10 cellular contexts compared by ENCODE assay signal in the genomic region with DNA sequence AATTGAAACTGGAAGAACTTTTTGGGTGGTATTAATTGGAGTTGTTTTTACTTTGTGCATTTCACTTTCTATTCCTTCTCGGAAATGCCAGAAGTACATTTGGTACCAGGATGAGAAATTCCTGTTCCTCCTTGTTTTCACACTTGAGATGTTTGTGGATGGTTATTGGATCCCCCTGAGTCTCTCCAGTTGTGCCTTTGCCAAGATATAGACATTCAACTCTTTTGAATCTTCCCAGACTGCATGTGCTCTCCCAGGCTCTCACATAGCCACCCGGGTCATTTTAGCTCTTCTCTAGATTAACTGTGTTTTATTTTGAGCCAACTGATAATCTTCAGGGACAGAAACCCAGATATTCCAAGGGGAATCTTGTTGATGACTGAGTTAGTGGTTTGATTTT.
DNase-seq lines count a peak whose midpoint lies in the region; ATAC-seq and TF ChIP-seq lines count a peak whose summit lies in the region.
"Had no signal": no experiment of that assay in that cellular context is flagged by ENCODE, and none has a peak within 500 bp of the region (broad histone marks: within the 10 kb centered on the region; RNA-seq: fewer than 3 reads in every experiment).

No MANE protein-coding gene starts in this region.

- H3K9me3 Mint-ChIP-seq in stimulated activated memory B cell treated with anti-CD40 and anti-IgM and Interleukin-4, amounts not matched to agents 10 μg/mL and 1 μg/mL and 100 μg/mL, for 72 hours, result no peaks in the 10 kb centered on the region

- intact Hi-C loops in ascending aorta (cut with DNase I), result loop anchor here (2.0 kb wide), 1 partner anchor 23 kb away; no protein-coding TSS in a partner anchor

- no peak for ATAC-seq in stimulated activated memory B cell treated with anti-CD40 and anti-IgM and Interleukin-4, amounts not matched to agents 10 μg/mL and 1 μg/mL and 100 μg/mL, for 72 hours
- ATAC-seq in GM18520 (IDR thresholded peaks at IDR 0.05; ENCODE audit: unreplicated experiment), result no peak
- ATAC-seq in GM18505 (IDR thresholded peaks at IDR 0.05; ENCODE audit: unreplicated experiment), result no peak
- ATAC-seq: PC-3 had no signal

- H3K4me1 ChIP-seq in HUES6 (ENCODE audit: control insufficient read depth, insufficient read depth, low read length), result peaks cover 52% of the 10 kb centered on the region
- H3K4me1 ChIP-seq in ascending aorta, result peaks cover 16 to 63% of the 10 kb centered on the region in 2 donors
- peaks cover 0 to 99% of the 10 kb centered on the region in 2 donors for H3K4me1 ChIP-seq in right atrium auricular region

- H3K9me3 ChIP-seq in HUES6 (ENCODE audit: control insufficient read depth, insufficient read depth, low read depth, low read length) (no peaks in the 10 kb centered on the region), ascending aorta (no peaks in the 10 kb centered on the region), right atrium auricular region (no peaks in the 10 kb centered on the region)
- H3K9me3 ChIP-seq: prostate gland had no signal

- H3K4me3 Mint-ChIP-seq in stimulated activated memory B cell treated with anti-CD40 and anti-IgM and Interleukin-4, amounts not matched to agents 10 μg/mL and 1 μg/mL and 100 μg/mL, for 72 hours, result no peak overlapping the region

- no peak for TF ChIP-seq CTCF in ascending aorta (IDR thresholded peaks at IDR 0.05)
- TF ChIP-seq CTCF in right atrium auricular region (IDR thresholded peaks at IDR 0.05), result no peak

- H3K27ac Mint-ChIP-seq in stimulated activated memory B cell treated with anti-CD40 and anti-IgM and Interleukin-4, amounts not matched to agents 10 μg/mL and 1 μg/mL and 100 μg/mL, for 72 hours, result peak overlapping the region; percentile 22

- H3K27me3 Mint-ChIP-seq in stimulated activated memory B cell treated with anti-CD40 and anti-IgM and Interleukin-4, amounts not matched to agents 10 μg/mL and 1 μg/mL and 100 μg/mL, for 72 hours, result no peaks in the 10 kb centered on the region

- no peaks in the 10 kb centered on the region for H3K27me3 ChIP-seq in HUES6 (ENCODE audit: control insufficient read depth, insufficient read depth, low read length)
- no peaks in the 10 kb centered on the region for H3K27me3 ChIP-seq in ascending aorta
- H3K27me3 ChIP-seq in right atrium auricular region, result no peaks in the 10 kb centered on the region

- peaks cover 81% of the 10 kb centered on the region for H3K4me1 Mint-ChIP-seq in stimulated activated memory B cell treated with anti-CD40 and anti-IgM and Interleukin-4, amounts not matched to agents 10 μg/mL and 1 μg/mL and 100 μg/mL, for 72 hours

- H3K9ac ChIP-seq in HUES6 (ENCODE audit: low read length), result no peak overlapping the region

- H3K27ac ChIP-seq in HUES6 (ENCODE audit: low read depth, low read length) (peak overlapping the region; percentile 64), ascending aorta (peak overlapping the region; percentile 83 to 84), right atrium auricular region (peak overlapping the region; percentile 70 to 81)

- TF ChIP-seq POLR2A in GM18505 (IDR thresholded peaks at IDR 0.05; ENCODE audit: borderline replicate concordance, extremely low read depth, insufficient read depth, insufficient read length), result no peak

- DNase-seq in ascending aorta (ENCODE audit: low spot score in 2 of 2), result no peak
- no peak for DNase-seq in right atrium auricular region (ENCODE audit: low spot score)
- DNase-seq in NCI-H2081 treated with DMSO at 0.1 percent for 48 hours (lab: John Stamatoyannopoulos, UW), result no peak
- DNase-seq in COR-L47 (lab: John Stamatoyannopoulos, UW), result no peak
- DNase-seq: PC-3 had no signal

- H3K36me3 ChIP-seq in HUES6 (ENCODE audit: control insufficient read depth, insufficient read depth, low read length), result 0 out of 2 replicates have a peak, but pooled peaks cover 15% of the 10 kb centered on the region
- H3K36me3 ChIP-seq in ascending aorta, result no peaks in the 10 kb centered on the region
- no peaks in the 10 kb centered on the region for H3K36me3 ChIP-seq in right atrium auricular region
- H3K36me3 ChIP-seq: prostate gland had no signal

- H3K4me3 ChIP-seq in HUES6 (ENCODE audit: low read depth, low read length), result no peak overlapping the region
- peak overlapping the region in 1 of 2 donors; percentile 43 for H3K4me3 ChIP-seq in ascending aorta
- H3K4me3 ChIP-seq in right atrium auricular region, result no peak overlapping the region
- H3K4me3 ChIP-seq: prostate gland had no signal

- peaks cover 53% of the 10 kb centered on the region for H3K36me3 Mint-ChIP-seq in stimulated activated memory B cell treated with anti-CD40 and anti-IgM and Interleukin-4, amounts not matched to agents 10 μg/mL and 1 μg/mL and 100 μg/mL, for 72 hours
